26 cellular contexts compared by ENCODE assay signal in the genomic region with DNA sequence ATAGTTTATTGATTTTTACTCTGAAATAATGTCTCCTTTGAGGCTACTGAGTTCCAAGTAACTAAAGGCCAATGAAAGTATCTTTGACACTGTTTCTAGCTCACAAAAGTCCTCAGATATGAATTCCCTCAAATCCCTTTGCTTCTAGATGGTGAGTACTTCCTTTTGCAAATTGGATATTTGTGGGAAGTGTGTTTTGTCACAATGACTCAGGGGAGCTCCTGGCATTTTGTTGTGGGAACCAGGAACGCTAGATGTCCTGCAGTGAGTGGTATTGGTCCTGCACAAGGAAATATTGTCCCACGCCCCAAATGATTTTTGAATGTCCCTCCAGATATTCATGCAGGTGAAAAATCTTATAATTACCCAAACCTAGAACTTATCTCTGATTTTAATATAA. TPM values are rescaled to one million over a fixed set of nuclear protein-coding genes. Genes with fewer than 3 reads are reported as not detected.
DNase-seq lines count a peak whose midpoint lies in the region; ATAC-seq, FAIRE-seq and TF ChIP-seq lines count a peak whose summit lies in the region.
"Had no signal": no experiment of that assay in that cellular context is flagged by ENCODE, and none has a peak within 500 bp of the region (broad histone marks: within the 10 kb centered on the region; RNA-seq: fewer than 3 reads in every experiment).

No MANE protein-coding gene starts in this region.

- no peaks in the 10 kb centered on the region for H3K9me2 ChIP-seq in PC-3 (replicated peaks; ENCODE audit: low read length)

- H3K79me2 ChIP-seq in PC-3 (ENCODE audit: low read length) = no peaks in the 10 kb centered on the region

- TF ChIP-seq CTCF in PC-3 (conservative IDR thresholded peaks at IDR 0.05; ENCODE audit: low read depth, low read length) (no peak), pancreas (IDR thresholded peaks at IDR 0.05) (no peak)

- FAIRE-seq in pancreas (lab: Jason Lieb, UNC) = no peak
- FAIRE-seq: A204.1, G401.6, GM12891, GM19239, HepG2 had no signal

- no peaks in the 10 kb centered on the region for H4K20me1 ChIP-seq in PC-3 (ENCODE audit: low read length)
- H4K20me1 ChIP-seq: BLaER1 had no signal

- H3K4me3 ChIP-seq in PC-3 (ENCODE audit: low read length) = no peak overlapping the region
- H3K4me3 ChIP-seq in iPS-20b (ENCODE audit: low read length) = peak overlapping the region; percentile 33; the same call in 1 of the 2 replicates
- no peak overlapping the region for H3K4me3 ChIP-seq in pancreas
- H3K4me3 ChIP-seq: BLaER1 had no signal

- CTCF ChIA-PET in PC-3 (lab: Charles Lee) = no interaction called here

- H3K9ac ChIP-seq in PC-3 (ENCODE audit: low read length) (no peak overlapping the region), iPS-20b (ENCODE audit: low read depth, low read length) (peak overlapping the region; percentile 4; the same call in 1 of the 2 replicates)
- H3K9ac ChIP-seq: BLaER1 had no signal

- 80 to 82% methylated on average over 2 of the region's 2 CpGs for WGBS in pancreas, 2 donors

- no TSS peak for BruUV-seq in PC-3 (replicated peaks; lab: Mats Ljungman, UMichigan)

- intact Hi-C loops in PC-3 (cut with micrococcal nuclease) = no loop called here
- intact Hi-C loops in pancreas (cut with DNase I) = no loop called here
- intact Hi-C loops in posterior vena cava (cut with DNase I) = no loop called here

- H3K4me2 ChIP-seq in PC-3 (ENCODE audit: low read length) = no peak overlapping the region
- H3K4me2 ChIP-seq: BLaER1 had no signal

- H3K36me3 ChIP-seq in PC-3 (ENCODE audit: low read depth, low read length) (no peaks in the 10 kb centered on the region), iPS-20b (ENCODE audit: insufficient read depth, low read depth, low read length) (no peaks in the 10 kb centered on the region), pancreas (no peaks in the 10 kb centered on the region)
- H3K36me3 ChIP-seq: BLaER1 had no signal

- H3K27me3 ChIP-seq in PC-3 (ENCODE audit: low read length) (no peaks in the 10 kb centered on the region), iPS-20b (ENCODE audit: insufficient read depth, low read length) (no peaks in the 10 kb centered on the region), pancreas (no peaks in the 10 kb centered on the region)
- H3K27me3 ChIP-seq: BLaER1 had no signal

- H3K27ac ChIP-seq in PC-3 (ENCODE audit: low read length) (no peak overlapping the region), iPS-20b (ENCODE audit: low read length) (no peak overlapping the region), pancreas (no peak overlapping the region)
- H3K27ac ChIP-seq: BLaER1 had no signal

- no peak for ATAC-seq in PC-3
- no peak for ATAC-seq in HG03432 (IDR thresholded peaks at IDR 0.05; ENCODE audit: unreplicated experiment)
- no peak for ATAC-seq in pancreas
- no peak for ATAC-seq in GM19397 (IDR thresholded peaks at IDR 0.05; ENCODE audit: unreplicated experiment)
- ATAC-seq: HepG2 had no signal

- POLR2A ChIA-PET in PC-3 (lab: Charles Lee; ENCODE audit: unreplicated experiment) = no interaction called here

- H3K4me1 ChIP-seq in PC-3 (ENCODE audit: insufficient read depth, low read length) (no peaks in the 10 kb centered on the region), iPS-20b (ENCODE audit: insufficient read depth, low read length) (peaks cover 44% of the 10 kb centered on the region), pancreas (no peaks in the 10 kb centered on the region)
- H3K4me1 ChIP-seq: BLaER1 had no signal

- DNase-seq in EH (ENCODE audit: low read depth) = peak; percentile 8
- peak; percentile 54 for DNase-seq in HT1080 (ENCODE audit: low read depth)
- peak; percentile 30 for DNase-seq in PC-3
- no peak for DNase-seq in pancreas
- DNase-seq in posterior vena cava (ENCODE audit: low spot score) = no peak
- DNase-seq: ACHN; CD4-positive, alpha-beta memory T cell; DMS153; DMS79; EL; GOT3; H9; Karpas-422; KBM-7 had no signal

- no peak overlapping the region for H2AFZ ChIP-seq in PC-3 (ENCODE audit: low read length)

- H3K9me3 ChIP-seq in PC-3 (ENCODE audit: low read length) = no peaks in the 10 kb centered on the region
- H3K9me3 ChIP-seq in iPS-20b (ENCODE audit: insufficient read depth, low read depth, low read length) = no peaks in the 10 kb centered on the region; the same call in 1 of the 2 replicates
- H3K9me3 ChIP-seq in pancreas = no peaks in the 10 kb centered on the region
- H3K9me3 ChIP-seq: BLaER1 had no signal

- H3F3A ChIP-seq in PC-3 (ENCODE audit: low read length, unreplicated experiment) = no peaks in the 10 kb centered on the region

RNA-seq across cellular contexts. Expression of a gene that starts 24.3 kb away (rescaled TPM):
- not detected in 2 replicates for total RNA-seq in HT1080 (2014; rRNA removed; shearing (Covaris generic))
- not detected in 2 replicates for polyA plus RNA-seq in HT1080 (2015; cell fraction: cytosol; rRNA removed)
- not detected in 2 replicates for polyA plus RNA-seq in HT1080 (2015; cell fraction: nucleus; rRNA removed)
- total RNA-seq in PC-3 (2014; rRNA removed) (not detected in 2 replicates), pancreas (under 1 TPM; 0.08 to 0.40 (median 0.09) TPM), posterior vena cava (1 to 10 TPM; 1.1 to 2.1 TPM)
- polyA plus RNA-seq in pancreas = under 1 TPM; 0.07 to 0.23 TPM
- total RNA-seq: CD4-positive, alpha-beta memory T cell; HepG2; HT-29 had no signal
- polyA plus RNA-seq: CD14-positive monocyte, HepG2, IgD-negative memory B cell had no signal

Comparison
In these comparisons a context has a peak if more than half of its experiments do, and no peak if none do; other contexts are left out.
1. DNase-seq: peak in EH (single experiment), HT1080 (single experiment) and PC-3 (single experiment); none in pancreas (0 of 6) and posterior vena cava (single experiment).